14 cellular contexts compared by ENCODE assay signal in the genomic region with DNA sequence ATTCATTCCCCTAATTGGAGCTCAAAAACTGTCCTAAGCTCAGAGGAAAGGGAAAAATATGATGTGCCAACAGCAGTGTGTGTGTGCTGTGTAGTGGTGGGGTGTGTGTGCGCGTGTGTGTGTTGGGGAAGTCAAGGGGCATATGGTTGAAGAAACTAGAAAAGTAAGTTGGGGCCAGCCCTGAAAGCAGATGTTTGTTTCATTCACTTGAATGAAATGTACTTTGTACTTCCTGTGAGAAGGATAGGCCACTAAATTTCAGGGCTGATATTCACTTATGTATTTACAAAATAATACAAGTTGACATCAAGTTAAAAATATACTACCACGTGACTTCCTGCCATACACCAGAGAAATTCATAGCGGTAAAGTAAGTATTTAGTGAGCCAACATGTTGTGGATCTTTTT.
DNase-seq lines count a peak whose midpoint lies in the region; ATAC-seq and TF ChIP-seq lines count a peak whose summit lies in the region.
"Had no signal": no experiment of that assay in that cellular context is flagged by ENCODE, and none has a peak within 500 bp of the region (broad histone marks: within the 10 kb centered on the region; RNA-seq: fewer than 3 reads in every experiment).

No MANE protein-coding gene starts in this region.

- H3K9me3 ChIP-seq in stomach, result peaks cover 0 to 10% (median 0%) of the 10 kb centered on the region in 4 donors

- no peaks in the 10 kb centered on the region for H3K36me3 ChIP-seq in stomach

- no peak for TF ChIP-seq CTCF in stomach (IDR thresholded peaks at IDR 0.05)

- peak; percentile 15 to 18 for DNase-seq in dermis microvascular lymphatic vessel endothelial cell (ENCODE audit: low read depth in 2 of 2)
- no peak for DNase-seq in stomach
- no peak for DNase-seq in T-helper 1 cell
- no peak for DNase-seq in posterior vena cava (ENCODE audit: low spot score)
- DNase-seq: activated CD4-positive, alpha-beta T cell treated with anti-CD3 and anti-CD28 coated beads for 4 hours; CD4-positive, alpha-beta T cell; islet precursor cell; NCI-H2081 had no signal

- H3K4me3 ChIP-seq in stomach, result no peak overlapping the region

- no peaks in the 10 kb centered on the region for H3K27me3 ChIP-seq in stomach

- H3K27ac ChIP-seq in stomach, result peak overlapping the region in 4 of 5 donors; percentile 68 to 83 (median 80)
- H3K27ac ChIP-seq: KMS-11 had no signal

- ATAC-seq in GM18498 (IDR thresholded peaks at IDR 0.05; ENCODE audit: unreplicated experiment), result peak; percentile 61
- peak; percentile 45 for ATAC-seq in HG02678 (IDR thresholded peaks at IDR 0.05; ENCODE audit: unreplicated experiment)
- no peak for ATAC-seq in GM19035 (IDR thresholded peaks at IDR 0.05; ENCODE audit: unreplicated experiment)
- no peak for ATAC-seq in HG03469 (IDR thresholded peaks at IDR 0.05; ENCODE audit: unreplicated experiment)
- ATAC-seq: activated T-helper 17 cell treated with anti-CD3 and anti-CD28 coated beads, Interleukin-2, amount 50 U/mL, for 72 hours had no signal

- WGBS in stomach, 5 donors, result 38 to 47% (median 44%) methylated on average over 4 of the region's 4 CpGs

- H3K4me1 ChIP-seq in stomach, result peaks cover 0 to 45% (median 27%) of the 10 kb centered on the region in 4 donors

- TF ChIP-seq EP300 in stomach (IDR thresholded peaks at IDR 0.05), result no peak

- TF ChIP-seq POLR2A in stomach (IDR thresholded peaks at IDR 0.05), result no peak

- intact Hi-C loops in stomach (cut with DNase I; ENCODE audit: low total_unique reads) (no loop called here), posterior vena cava (cut with DNase I) (loop anchor here in 1 of 2 donors (10.0 kb wide), 1 partner anchor 147 kb away; a partner anchor contains a TSS)

Comparison
In these comparisons a context has a peak if more than half of its experiments do, and no peak if none do; other contexts are left out.
1. ATAC-seq: peak in GM18498 (single experiment) and HG02678 (single experiment); none in GM19035 (single experiment) and HG03469 (single experiment).
2. DNase-seq: peak in dermis microvascular lymphatic vessel endothelial cell (2 of 2); none in stomach (single experiment), T-helper 1 cell (0 of 5) and posterior vena cava (single experiment).